1 cellular context compared by ENCODE assay signal in the genomic region with DNA sequence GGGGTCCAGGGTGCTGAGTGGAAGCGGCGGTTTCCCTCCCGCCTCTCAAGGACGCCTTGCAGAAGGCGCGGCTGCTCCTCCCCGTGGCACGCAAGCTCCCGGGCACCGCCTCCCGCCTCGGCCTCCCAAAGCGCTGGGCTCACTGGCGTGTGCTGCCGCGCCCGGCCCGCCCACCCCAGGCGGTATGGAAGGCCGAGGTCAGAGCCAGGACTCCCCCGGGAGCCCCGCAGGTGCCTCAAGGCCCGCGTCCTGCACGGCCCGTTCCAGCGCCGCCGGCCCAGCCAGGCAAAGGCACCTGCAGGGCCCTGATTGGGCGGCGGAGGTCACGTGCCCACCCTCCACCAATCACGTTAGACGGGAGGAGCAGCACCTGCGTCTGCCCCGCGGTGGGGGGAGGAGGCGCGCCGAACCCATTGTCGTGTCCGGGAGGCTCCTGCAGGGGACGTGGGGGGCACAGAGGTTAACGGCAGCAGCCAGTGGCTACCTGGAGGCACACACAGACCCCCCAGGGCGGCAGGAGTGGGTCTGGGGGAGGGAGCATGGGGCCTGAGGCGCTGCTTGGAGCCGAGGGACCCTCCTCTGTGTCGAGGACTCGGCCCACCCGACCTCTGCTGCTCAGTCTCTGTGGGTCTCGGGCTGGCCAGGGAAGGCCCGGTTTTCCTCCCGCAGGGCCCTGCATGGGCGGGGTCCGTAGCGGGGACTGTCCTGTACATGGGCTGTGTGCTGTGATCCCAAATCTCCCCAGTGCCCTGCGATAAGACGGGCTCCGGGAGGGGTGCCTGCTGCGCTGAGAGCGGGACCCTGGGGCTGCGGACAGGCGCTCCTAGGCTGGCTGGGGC.
TF ChIP-seq lines count a peak whose summit lies in the region.

No MANE protein-coding gene starts in this region.

TF ChIP-seq in K562, 482 proteins besides CTCF, POLR2A, EP300 and RAD21 (continued from another document and continues in another):
- TF ChIP-seq, protein P1, sequence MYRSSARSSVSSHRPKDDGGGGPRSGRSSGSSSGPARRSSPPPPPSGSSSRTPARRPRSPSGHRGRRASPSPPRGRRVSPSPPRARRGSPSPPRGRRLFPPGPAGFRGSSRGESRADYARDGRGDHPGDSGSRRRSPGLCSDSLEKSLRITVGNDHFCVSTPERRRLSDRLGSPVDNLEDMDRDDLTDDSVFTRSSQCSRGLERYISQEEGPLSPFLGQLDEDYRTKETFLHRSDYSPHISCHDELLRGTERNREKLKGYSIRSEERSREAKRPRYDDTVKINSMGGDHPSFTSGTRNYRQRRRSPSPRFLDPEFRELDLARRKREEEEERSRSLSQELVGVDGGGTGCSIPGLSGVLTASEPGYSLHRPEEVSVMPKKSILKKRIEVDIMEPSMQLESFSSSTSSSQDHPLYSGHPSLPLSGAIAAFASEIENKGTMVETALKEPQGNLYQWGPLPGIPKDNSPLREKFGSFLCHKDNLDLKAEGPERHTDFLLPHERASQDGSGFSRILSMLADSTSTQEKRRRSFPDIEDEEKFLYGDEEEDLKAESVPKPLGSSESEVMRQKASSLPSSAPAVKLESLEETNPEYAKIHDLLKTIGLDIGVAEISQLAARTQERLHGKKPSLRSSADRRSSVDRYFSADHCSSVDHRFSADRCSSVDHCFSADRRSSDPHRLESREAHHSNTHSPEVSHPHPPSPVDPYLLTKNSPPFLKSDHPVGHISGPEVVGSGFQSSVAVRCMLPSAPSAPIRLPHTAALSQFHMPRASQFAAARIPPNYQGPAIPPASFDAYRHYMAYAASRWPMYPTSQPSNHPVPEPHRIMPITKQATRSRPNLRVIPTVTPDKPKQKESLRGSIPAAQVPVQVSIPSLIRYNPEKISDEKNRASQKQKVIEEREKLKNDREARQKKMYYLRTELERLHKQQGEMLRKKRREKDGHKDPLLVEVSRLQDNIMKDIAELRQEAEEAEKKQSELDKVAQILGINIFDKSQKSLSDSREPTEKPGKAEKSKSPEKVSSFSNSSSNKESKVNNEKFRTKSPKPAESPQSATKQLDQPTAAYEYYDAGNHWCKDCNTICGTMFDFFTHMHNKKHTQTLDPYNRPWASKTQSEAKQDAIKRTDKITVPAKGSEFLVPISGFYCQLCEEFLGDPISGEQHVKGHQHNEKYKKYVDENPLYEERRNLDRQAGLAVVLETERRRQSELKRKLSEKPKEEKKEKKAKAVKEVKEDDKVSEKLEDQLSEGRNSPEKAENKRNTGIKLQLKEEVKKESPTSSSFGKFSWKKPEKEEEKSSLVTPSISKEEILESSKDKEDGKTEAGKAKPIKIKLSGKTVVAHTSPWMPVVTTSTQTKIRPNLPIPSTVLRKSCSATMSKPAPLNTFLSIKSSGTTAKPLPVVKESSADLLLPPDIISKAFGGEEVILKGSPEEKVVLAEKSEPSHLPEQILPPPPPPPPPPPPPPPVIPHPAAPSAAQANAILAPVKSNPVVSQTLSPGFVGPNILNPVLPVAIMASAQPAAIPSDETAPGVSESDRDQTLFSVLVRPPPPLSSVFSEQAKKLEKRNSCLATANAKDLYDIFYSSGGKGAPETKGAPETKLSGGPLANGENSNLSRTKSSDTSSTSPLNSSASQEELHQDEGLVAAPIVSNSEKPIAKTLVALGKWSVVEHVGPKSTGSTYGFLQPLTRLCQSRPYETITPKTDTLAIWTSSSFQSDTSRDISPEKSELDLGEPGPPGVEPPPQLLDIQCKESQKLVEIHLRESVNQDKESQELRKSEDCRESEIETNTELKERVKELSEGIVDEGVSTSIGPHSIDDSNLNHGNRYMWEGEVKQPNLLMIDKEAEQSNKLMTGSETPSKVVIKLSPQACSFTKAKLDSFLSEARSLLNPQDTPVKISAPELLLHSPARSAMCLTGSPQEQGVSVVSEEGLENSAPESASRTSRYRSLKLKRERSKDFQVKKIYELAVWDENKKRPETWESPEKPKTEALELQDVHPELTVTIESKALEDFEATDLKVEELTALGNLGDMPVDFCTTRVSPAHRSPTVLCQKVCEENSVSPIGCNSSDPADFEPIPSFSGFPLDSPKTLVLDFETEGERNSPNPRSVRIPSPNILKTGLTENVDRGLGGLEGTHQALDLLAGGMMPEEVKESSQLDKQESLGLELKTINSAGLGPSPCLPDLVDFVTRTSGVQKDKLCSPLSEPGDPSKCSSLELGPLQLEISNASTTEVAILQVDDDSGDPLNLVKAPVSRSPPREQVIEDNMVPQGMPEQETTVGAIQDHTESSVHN (IDR thresholded peaks at IDR 0.05; ENCODE audit: borderline replicate concordance in 1 of 2, low read depth in 1 of 2) = no peak
- no peak for TF ChIP-seq ZNF311 (CRISPR knock-in tag; IDR thresholded peaks at IDR 0.05)
- TF ChIP-seq, protein P2, sequence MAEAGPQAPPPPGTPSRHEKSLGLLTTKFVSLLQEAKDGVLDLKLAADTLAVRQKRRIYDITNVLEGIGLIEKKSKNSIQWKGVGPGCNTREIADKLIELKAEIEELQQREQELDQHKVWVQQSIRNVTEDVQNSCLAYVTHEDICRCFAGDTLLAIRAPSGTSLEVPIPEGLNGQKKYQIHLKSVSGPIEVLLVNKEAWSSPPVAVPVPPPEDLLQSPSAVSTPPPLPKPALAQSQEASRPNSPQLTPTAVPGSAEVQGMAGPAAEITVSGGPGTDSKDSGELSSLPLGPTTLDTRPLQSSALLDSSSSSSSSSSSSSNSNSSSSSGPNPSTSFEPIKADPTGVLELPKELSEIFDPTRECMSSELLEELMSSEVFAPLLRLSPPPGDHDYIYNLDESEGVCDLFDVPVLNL (CRISPR knock-in tag; IDR thresholded peaks at IDR 0.05; ENCODE audit: low read depth) = no peak
- TF ChIP-seq MAFF (IDR thresholded peaks at IDR 0.05; ENCODE audit: low read length) = no peak
- TF ChIP-seq, protein P3, sequence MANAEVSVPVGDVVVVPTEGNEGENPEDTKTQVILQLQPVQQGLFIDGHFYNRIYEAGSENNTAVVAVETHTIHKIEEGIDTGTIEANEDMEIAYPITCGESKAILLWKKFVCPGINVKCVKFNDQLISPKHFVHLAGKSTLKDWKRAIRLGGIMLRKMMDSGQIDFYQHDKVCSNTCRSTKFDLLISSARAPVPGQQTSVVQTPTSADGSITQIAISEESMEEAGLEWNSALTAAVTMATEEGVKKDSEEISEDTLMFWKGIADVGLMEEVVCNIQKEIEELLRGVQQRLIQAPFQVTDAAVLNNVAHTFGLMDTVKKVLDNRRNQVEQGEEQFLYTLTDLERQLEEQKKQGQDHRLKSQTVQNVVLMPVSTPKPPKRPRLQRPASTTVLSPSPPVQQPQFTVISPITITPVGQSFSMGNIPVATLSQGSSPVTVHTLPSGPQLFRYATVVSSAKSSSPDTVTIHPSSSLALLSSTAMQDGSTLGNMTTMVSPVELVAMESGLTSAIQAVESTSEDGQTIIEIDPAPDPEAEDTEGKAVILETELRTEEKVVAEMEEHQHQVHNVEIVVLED (CRISPR knock-in tag; IDR thresholded peaks at IDR 0.05) = no peak
- TF ChIP-seq ZNF696 (CRISPR knock-in tag; conservative IDR thresholded peaks at IDR 0.05) = no peak
- no peak for TF ChIP-seq TEAD4 (IDR thresholded peaks at IDR 0.05; ENCODE audit: low read length)
- TF ChIP-seq TEAD4 (CRISPR knock-in tag; IDR thresholded peaks at IDR 0.05; ENCODE audit: borderline replicate concordance) = no peak
- TF ChIP-seq CAMTA2 (CRISPR knock-in tag; conservative IDR thresholded peaks at IDR 0.05) = no peak
- no peak for TF ChIP-seq PHB (CRISPR knock-in tag; IDR thresholded peaks at IDR 0.05)
- TF ChIP-seq FOXK2 (conservative IDR thresholded peaks at IDR 0.05 in 1 of 2, IDR thresholded peaks at IDR 0.05 in 1 of 2; ENCODE audit: low read depth in 2 of 2) = peak in 1 of 2 experiments; percentile 26; a peak in 1 of 4 replicates
- TF ChIP-seq ZNF436 (CRISPR knock-in tag; IDR thresholded peaks at IDR 0.05) = no peak
- no peak for TF ChIP-seq HEY1 (CRISPR knock-in tag; IDR thresholded peaks at IDR 0.05; ENCODE audit: borderline replicate concordance)
- TF ChIP-seq SP2 (IDR thresholded peaks at IDR 0.05; ENCODE audit: extremely low read depth, low read depth, low read length, poor library complexity, severe bottlenecking) = no peak
- no peak for TF ChIP-seq KAT2B (IDR thresholded peaks at IDR 0.05; ENCODE audit: low read depth, low read length)
- TF ChIP-seq MEF2D (tag; conservative IDR thresholded peaks at IDR 0.05; ENCODE audit: low read depth) = no peak
- TF ChIP-seq, protein P4, sequence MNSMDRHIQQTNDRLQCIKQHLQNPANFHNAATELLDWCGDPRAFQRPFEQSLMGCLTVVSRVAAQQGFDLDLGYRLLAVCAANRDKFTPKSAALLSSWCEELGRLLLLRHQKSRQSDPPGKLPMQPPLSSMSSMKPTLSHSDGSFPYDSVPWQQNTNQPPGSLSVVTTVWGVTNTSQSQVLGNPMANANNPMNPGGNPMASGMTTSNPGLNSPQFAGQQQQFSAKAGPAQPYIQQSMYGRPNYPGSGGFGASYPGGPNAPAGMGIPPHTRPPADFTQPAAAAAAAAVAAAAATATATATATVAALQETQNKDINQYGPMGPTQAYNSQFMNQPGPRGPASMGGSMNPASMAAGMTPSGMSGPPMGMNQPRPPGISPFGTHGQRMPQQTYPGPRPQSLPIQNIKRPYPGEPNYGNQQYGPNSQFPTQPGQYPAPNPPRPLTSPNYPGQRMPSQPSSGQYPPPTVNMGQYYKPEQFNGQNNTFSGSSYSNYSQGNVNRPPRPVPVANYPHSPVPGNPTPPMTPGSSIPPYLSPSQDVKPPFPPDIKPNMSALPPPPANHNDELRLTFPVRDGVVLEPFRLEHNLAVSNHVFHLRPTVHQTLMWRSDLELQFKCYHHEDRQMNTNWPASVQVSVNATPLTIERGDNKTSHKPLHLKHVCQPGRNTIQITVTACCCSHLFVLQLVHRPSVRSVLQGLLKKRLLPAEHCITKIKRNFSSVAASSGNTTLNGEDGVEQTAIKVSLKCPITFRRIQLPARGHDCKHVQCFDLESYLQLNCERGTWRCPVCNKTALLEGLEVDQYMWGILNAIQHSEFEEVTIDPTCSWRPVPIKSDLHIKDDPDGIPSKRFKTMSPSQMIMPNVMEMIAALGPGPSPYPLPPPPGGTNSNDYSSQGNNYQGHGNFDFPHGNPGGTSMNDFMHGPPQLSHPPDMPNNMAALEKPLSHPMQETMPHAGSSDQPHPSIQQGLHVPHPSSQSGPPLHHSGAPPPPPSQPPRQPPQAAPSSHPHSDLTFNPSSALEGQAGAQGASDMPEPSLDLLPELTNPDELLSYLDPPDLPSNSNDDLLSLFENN (IDR thresholded peaks at IDR 0.05; ENCODE audit: low read depth in 2 of 2, low read length in 2 of 2) = no peak
- TF ChIP-seq, protein P5, sequence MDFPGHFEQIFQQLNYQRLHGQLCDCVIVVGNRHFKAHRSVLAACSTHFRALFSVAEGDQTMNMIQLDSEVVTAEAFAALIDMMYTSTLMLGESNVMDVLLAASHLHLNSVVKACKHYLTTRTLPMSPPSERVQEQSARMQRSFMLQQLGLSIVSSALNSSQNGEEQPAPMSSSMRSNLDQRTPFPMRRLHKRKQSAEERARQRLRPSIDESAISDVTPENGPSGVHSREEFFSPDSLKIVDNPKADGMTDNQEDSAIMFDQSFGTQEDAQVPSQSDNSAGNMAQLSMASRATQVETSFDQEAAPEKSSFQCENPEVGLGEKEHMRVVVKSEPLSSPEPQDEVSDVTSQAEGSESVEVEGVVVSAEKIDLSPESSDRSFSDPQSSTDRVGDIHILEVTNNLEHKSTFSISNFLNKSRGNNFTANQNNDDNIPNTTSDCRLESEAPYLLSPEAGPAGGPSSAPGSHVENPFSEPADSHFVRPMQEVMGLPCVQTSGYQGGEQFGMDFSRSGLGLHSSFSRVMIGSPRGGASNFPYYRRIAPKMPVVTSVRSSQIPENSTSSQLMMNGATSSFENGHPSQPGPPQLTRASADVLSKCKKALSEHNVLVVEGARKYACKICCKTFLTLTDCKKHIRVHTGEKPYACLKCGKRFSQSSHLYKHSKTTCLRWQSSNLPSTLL (IDR thresholded peaks at IDR 0.05) = no peak
- peak in 1 of 2 experiments; percentile 69; a peak in 2 of 4 replicates for TF ChIP-seq RCOR1 (IDR thresholded peaks at IDR 0.05; ENCODE audit: borderline replicate concordance in 1 of 2, low read depth in 2 of 2, low read length in 2 of 2)
- no peak for TF ChIP-seq CCAR2 (IDR thresholded peaks at IDR 0.05; ENCODE audit: low read depth, low read length)
- no peak for TF ChIP-seq GABPA (tag; conservative IDR thresholded peaks at IDR 0.05; ENCODE audit: low read depth)
- no peak for TF ChIP-seq RBM22 (IDR thresholded peaks at IDR 0.05; ENCODE audit: low read depth, low read length, poor library complexity, severe bottlenecking)
- peak; percentile 89 for TF ChIP-seq CHD2 (IDR thresholded peaks at IDR 0.05; ENCODE audit: low read depth, low read length)
- 0 out of 2 replicates have a peak, but pooled peaks have one; percentile 15 for TF ChIP-seq FOSL1 (tag; conservative IDR thresholded peaks at IDR 0.05)
- TF ChIP-seq MBD2 (IDR thresholded peaks at IDR 0.05; ENCODE audit: borderline replicate concordance, low read depth) = peak; percentile 80; the same call in 1 of the 2 replicates
- no peak for TF ChIP-seq EZH2 (IDR thresholded peaks at IDR 0.05; ENCODE audit: borderline replicate concordance, low read depth, low read length)
- no peak for TF ChIP-seq TCFL5 (CRISPR knock-in tag; conservative IDR thresholded peaks at IDR 0.05)
- no peak for TF ChIP-seq ADNP (tag; IDR thresholded peaks at IDR 0.05)
- no peak for TF ChIP-seq ZNF165 (CRISPR knock-in tag; IDR thresholded peaks at IDR 0.05; ENCODE audit: borderline replicate concordance)
- no peak for TF ChIP-seq ZNF121 (CRISPR knock-in tag; conservative IDR thresholded peaks at IDR 0.05)
- TF ChIP-seq BHLHE40 (IDR thresholded peaks at IDR 0.05; ENCODE audit: low read length) = peak; percentile 90
- TF ChIP-seq HDAC3 (IDR thresholded peaks at IDR 0.05; ENCODE audit: borderline replicate concordance, partially characterized antibody) = no peak
- 0 out of 2 replicates have a peak, but pooled peaks have one; percentile 34 for TF ChIP-seq CBFA2T3 (IDR thresholded peaks at IDR 0.05)
- 0 out of 2 replicates have a peak, but pooled peaks have one; percentile 20 for TF ChIP-seq ESRRA (IDR thresholded peaks at IDR 0.05; ENCODE audit: borderline replicate concordance, low read depth)
- no peak for TF ChIP-seq ZNF184 (CRISPR knock-in tag; IDR thresholded peaks at IDR 0.05)
- no peak for TF ChIP-seq PRMT5 (CRISPR knock-in tag; IDR thresholded peaks at IDR 0.05)
- TF ChIP-seq, protein P6, sequence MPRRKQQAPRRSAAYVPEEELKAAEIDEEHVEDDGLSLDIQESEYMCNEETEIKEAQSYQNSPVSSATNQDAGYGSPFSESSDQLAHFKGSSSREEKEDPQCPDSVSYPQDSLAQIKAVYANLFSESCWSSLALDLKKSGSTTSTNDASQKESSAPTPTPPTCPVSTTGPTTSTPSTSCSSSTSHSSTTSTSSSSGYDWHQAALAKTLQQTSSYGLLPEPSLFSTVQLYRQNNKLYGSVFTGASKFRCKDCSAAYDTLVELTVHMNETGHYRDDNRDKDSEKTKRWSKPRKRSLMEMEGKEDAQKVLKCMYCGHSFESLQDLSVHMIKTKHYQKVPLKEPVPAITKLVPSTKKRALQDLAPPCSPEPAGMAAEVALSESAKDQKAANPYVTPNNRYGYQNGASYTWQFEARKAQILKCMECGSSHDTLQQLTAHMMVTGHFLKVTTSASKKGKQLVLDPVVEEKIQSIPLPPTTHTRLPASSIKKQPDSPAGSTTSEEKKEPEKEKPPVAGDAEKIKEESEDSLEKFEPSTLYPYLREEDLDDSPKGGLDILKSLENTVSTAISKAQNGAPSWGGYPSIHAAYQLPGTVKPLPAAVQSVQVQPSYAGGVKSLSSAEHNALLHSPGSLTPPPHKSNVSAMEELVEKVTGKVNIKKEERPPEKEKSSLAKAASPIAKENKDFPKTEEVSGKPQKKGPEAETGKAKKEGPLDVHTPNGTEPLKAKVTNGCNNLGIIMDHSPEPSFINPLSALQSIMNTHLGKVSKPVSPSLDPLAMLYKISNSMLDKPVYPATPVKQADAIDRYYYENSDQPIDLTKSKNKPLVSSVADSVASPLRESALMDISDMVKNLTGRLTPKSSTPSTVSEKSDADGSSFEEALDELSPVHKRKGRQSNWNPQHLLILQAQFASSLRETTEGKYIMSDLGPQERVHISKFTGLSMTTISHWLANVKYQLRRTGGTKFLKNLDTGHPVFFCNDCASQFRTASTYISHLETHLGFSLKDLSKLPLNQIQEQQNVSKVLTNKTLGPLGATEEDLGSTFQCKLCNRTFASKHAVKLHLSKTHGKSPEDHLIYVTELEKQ (CRISPR knock-in tag; IDR thresholded peaks at IDR 0.05) = no peak
- TF ChIP-seq SRSF7 (optimal IDR thresholded peaks at IDR 0.05; ENCODE audit: low read depth, low read length) = no peak
